9 cellular contexts compared by ENCODE assay signal in the genomic region with DNA sequence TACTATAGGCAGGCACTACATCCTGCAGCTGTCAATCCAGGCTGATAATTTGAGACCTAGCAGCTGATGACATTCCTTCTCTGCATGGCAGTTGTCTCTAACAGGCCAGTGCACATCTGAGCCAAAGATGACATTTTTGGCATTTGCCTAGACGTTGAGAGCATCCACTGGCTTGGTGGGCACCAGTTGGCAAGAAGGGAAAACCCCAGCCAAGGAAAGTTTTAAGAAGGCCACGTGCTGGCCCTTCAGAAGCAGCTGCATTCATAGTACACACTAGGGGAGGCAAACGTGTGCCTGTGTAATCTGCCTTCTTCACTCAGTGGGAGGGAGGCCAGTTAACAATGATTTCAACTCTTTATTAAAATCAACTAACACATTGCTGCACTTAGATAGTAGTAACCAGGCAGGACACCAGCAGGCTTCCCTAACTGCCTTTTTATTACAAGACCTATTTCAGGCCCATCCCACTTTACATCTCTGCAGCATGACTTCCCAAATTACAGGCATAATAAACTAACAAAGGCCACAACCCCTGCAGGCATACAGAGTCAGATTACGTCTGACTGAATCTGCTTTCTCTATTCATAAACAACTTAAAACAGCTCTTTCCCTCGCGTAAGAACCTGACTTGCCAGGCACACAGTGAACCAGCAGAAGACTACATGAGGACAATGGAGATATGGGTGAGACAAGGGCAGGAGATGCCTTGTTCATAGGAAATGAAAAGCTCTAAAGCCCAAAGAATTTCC.
A peak's percentile ranks its signal among the peaks of the same experiment; 100 is the strongest.
DNase-seq lines count a peak whose midpoint lies in the region; ATAC-seq and TF ChIP-seq lines count a peak whose summit lies in the region.
"Had no signal": no experiment of that assay in that cellular context is flagged by ENCODE, and none has a peak within 500 bp of the region (broad histone marks: within the 10 kb centered on the region; RNA-seq: fewer than 3 reads in every experiment).

No MANE protein-coding gene starts in this region.

- H3K27me3 Mint-ChIP-seq in neural progenitor cell (ENCODE audit: insufficient read depth, low read depth) = peaks cover 6% of the 10 kb centered on the region
- H3K27me3 Mint-ChIP-seq in T-helper 17 cell = peaks cover 10% of the 10 kb centered on the region

- no peaks in the 10 kb centered on the region for H3K9me3 ChIP-seq in neural progenitor cell (ENCODE audit: low read depth)
- no peaks in the 10 kb centered on the region for H3K9me3 ChIP-seq in T-helper 17 cell (ENCODE audit: control insufficient read depth, low read length, poor library complexity, severe bottlenecking)
- H3K9me3 ChIP-seq in upper lobe of right lung = no peaks in the 10 kb centered on the region

- DNase-seq in DMS79 (lab: John Stamatoyannopoulos, UW) (peak; percentile 43), NCI-H2227 treated with DMSO at 0.1 percent for 48 hours (lab: John Stamatoyannopoulos, UW) (peak; percentile 21), epithelial cell of esophagus (ENCODE audit: low read depth) (peak; percentile 66), neural progenitor cell (ENCODE audit: low spot score) (peak; percentile 40), T-helper 17 cell (no peak), SHP77 (lab: John Stamatoyannopoulos, UW) (no peak), upper lobe of right lung (no peak)
- DNase-seq: activated T-cell treated with anti-CD3 and anti-CD28 coated beads, Interleukin-2, amount 50 U/mL, for 72 hours had no signal

- H3K9ac ChIP-seq in neural progenitor cell = no peak overlapping the region

- H3K4me3 ChIP-seq in epithelial cell of esophagus (ENCODE audit: low read length) (no peak overlapping the region), neural progenitor cell (no peak overlapping the region), upper lobe of right lung (no peak overlapping the region)

- H3K27ac Mint-ChIP-seq in neural progenitor cell = peak overlapping the region; percentile 38
- H3K27ac Mint-ChIP-seq in T-helper 17 cell = no peak overlapping the region
- H3K27ac Mint-ChIP-seq: activated T-cell treated with anti-CD3 and anti-CD28 coated beads, Interleukin-2, amount 50 U/mL, for 72 hours had no signal

- no peaks in the 10 kb centered on the region for H4K20me1 ChIP-seq in neural progenitor cell (ENCODE audit: low read depth)

- ATAC-seq in T-helper 17 cell (no peak), upper lobe of right lung (no peak)
- ATAC-seq in activated CD4-positive, CD25-positive, alpha-beta regulatory T cell treated with anti-CD3 and anti-CD28 coated beads, Interleukin-2, amount 50 U/mL, for 24 hours = no peak
- ATAC-seq: activated T-cell treated with anti-CD3 and anti-CD28 coated beads, Interleukin-2, amount 50 U/mL, for 72 hours had no signal

- H3K9me3 Mint-ChIP-seq in neural progenitor cell = peaks cover 2% of the 10 kb centered on the region
- H3K9me3 Mint-ChIP-seq: activated T-cell treated with anti-CD3 and anti-CD28 coated beads, Interleukin-2, amount 50 U/mL, for 72 hours had no signal

- no peaks in the 10 kb centered on the region for H3K27me3 ChIP-seq in neural progenitor cell
- H3K27me3 ChIP-seq in upper lobe of right lung = no peaks in the 10 kb centered on the region

- H3K36me3 ChIP-seq in neural progenitor cell (no peaks in the 10 kb centered on the region), upper lobe of right lung (no peaks in the 10 kb centered on the region)

- H3K4me3 Mint-ChIP-seq in neural progenitor cell (peak overlapping the region; percentile 8), T-helper 17 cell (no peak overlapping the region)
- H3K4me3 Mint-ChIP-seq: activated T-cell treated with anti-CD3 and anti-CD28 coated beads, Interleukin-2, amount 50 U/mL, for 72 hours had no signal

- H3K27ac ChIP-seq in neural progenitor cell (no peak overlapping the region), upper lobe of right lung (no peak overlapping the region)

- no peak for TF ChIP-seq CTCF in epithelial cell of esophagus (IDR thresholded peaks at IDR 0.05; ENCODE audit: insufficient read depth, low read depth, low read length, missing control alignments)
- TF ChIP-seq CTCF in neural progenitor cell (IDR thresholded peaks at IDR 0.05) = no peak
- no peak for TF ChIP-seq CTCF in upper lobe of right lung (IDR thresholded peaks at IDR 0.05)

- peaks cover 1% of the 10 kb centered on the region for H3K36me3 Mint-ChIP-seq in neural progenitor cell
- no peaks in the 10 kb centered on the region for H3K36me3 Mint-ChIP-seq in T-helper 17 cell (ENCODE audit: low read depth)

- intact Hi-C loops in upper lobe of right lung (cut with DNase I) = no loop called here

- peak overlapping the region; percentile 0 for H2AFZ ChIP-seq in neural progenitor cell (replicated peaks)

- H3K4me1 ChIP-seq in neural progenitor cell (peaks cover 19% of the 10 kb centered on the region), upper lobe of right lung (peaks cover 10% of the 10 kb centered on the region)

- H3F3A ChIP-seq in neural progenitor cell (ENCODE audit: low read depth) = no peaks in the 10 kb centered on the region

- H3K4me1 Mint-ChIP-seq in neural progenitor cell (peaks cover 41% of the 10 kb centered on the region), T-helper 17 cell (no peaks in the 10 kb centered on the region)

- H3K79me2 ChIP-seq in neural progenitor cell (ENCODE audit: low read depth) = no peaks in the 10 kb centered on the region

- H3K4me2 ChIP-seq in neural progenitor cell = peak overlapping the region; percentile 2

Comparison
In these comparisons a context has a peak if more than half of its experiments do, and no peak if none do; other contexts are left out.
1. DNase-seq: peak in DMS79 (single experiment), NCI-H2227 treated with DMSO at 0.1 percent for 48 hours (single experiment), epithelial cell of esophagus (single experiment) and neural progenitor cell (single experiment); none in T-helper 17 cell (0 of 3), SHP77 (0 of 2) and upper lobe of right lung (single experiment).